ENCODE assay signal across 16 cellular contexts in genomic region chr1:228306275-228307217, GRCh38.
DNase-seq lines count a peak whose midpoint lies in the region; ATAC-seq and TF ChIP-seq lines count a peak whose summit lies in the region.
"Had no signal": no experiment of that assay in that cellular context is flagged by ENCODE, and none has a peak within 500 bp of the region (broad histone marks: within the 10 kb centered on the region; RNA-seq: fewer than 3 reads in every experiment).

No MANE protein-coding gene starts in this region.

- no peak for TF ChIP-seq CTCF in sigmoid colon (IDR thresholded peaks at IDR 0.05)

- peaks cover 15 to 17% of the 10 kb centered on the region in 2 donors for H3K9me3 Mint-ChIP-seq in stimulated activated naive B cell treated with anti-CD40 and anti-IgM and Interleukin-4, amounts not matched to agents 10 μg/mL and 1 μg/mL and 100 μg/mL, for 72 hours

- TF ChIP-seq POLR2A in sigmoid colon (IDR thresholded peaks at IDR 0.05), result no peak

- H3K27me3 ChIP-seq in sigmoid colon, result peaks cover 0 to 8% (median 0%) of the 10 kb centered on the region in 3 donors
- H3K27me3 ChIP-seq: hepatocyte had no signal

- H3K4me1 Mint-ChIP-seq in stimulated activated naive B cell treated with anti-CD40 and anti-IgM and Interleukin-4, amounts not matched to agents 10 μg/mL and 1 μg/mL and 100 μg/mL, for 72 hours, result no peaks in the 10 kb centered on the region
- H3K4me1 Mint-ChIP-seq: CD8-positive, alpha-beta memory T cell had no signal

- DNase-seq in activated effector memory CD4-positive, alpha-beta T cell treated with anti-CD3 and anti-CD28 coated beads, Interleukin-2, amount 50 U/mL, for 16 hours, result peak; percentile 54
- DNase-seq in activated effector memory CD4-positive, alpha-beta T cell treated with Interleukin-2 at 50 U/mL for 16 hours, result no peak
- peak; percentile 68 for DNase-seq in NCI-H2171 (lab: John Stamatoyannopoulos, UW)
- DNase-seq in left ventricle myocardium superior, result peak; percentile 20
- DNase-seq in sigmoid colon, result peak; percentile 61
- no peak for DNase-seq in NCI-H446 treated with DMSO at 0.1 percent for 48 hours (lab: John Stamatoyannopoulos, UW)
- no peak for DNase-seq in stimulated activated naive B cell treated with anti-CD40 and anti-IgM and Interleukin-4, amounts not matched to agents 10 μg/mL and 1 μg/mL and 100 μg/mL, for 72 hours
- DNase-seq in ecto neural progenitor cell (ENCODE audit: low spot score), result no peak
- DNase-seq: activated CD4-positive, alpha-beta T cell treated with anti-CD3 and anti-CD28 coated beads for 4 hours; central memory CD4-positive, alpha-beta T cell had no signal

- H3K4me1 ChIP-seq in sigmoid colon, result no peaks in the 10 kb centered on the region

- H3K27ac Mint-ChIP-seq in stimulated activated naive B cell treated with anti-CD40 and anti-IgM and Interleukin-4, amounts not matched to agents 10 μg/mL and 1 μg/mL and 100 μg/mL, for 72 hours, result no peak overlapping the region
- H3K27ac Mint-ChIP-seq: CD8-positive, alpha-beta memory T cell; IgD-negative memory B cell; progenitor cell of endocrine pancreas had no signal

- no peak for TF ChIP-seq EP300 in sigmoid colon (IDR thresholded peaks at IDR 0.05)

- H3K4me3 Mint-ChIP-seq in stimulated activated naive B cell treated with anti-CD40 and anti-IgM and Interleukin-4, amounts not matched to agents 10 μg/mL and 1 μg/mL and 100 μg/mL, for 72 hours, result no peak overlapping the region
- H3K4me3 Mint-ChIP-seq: CD8-positive, alpha-beta memory T cell; IgD-negative memory B cell had no signal

- H3K27me3 Mint-ChIP-seq in stimulated activated naive B cell treated with anti-CD40 and anti-IgM and Interleukin-4, amounts not matched to agents 10 μg/mL and 1 μg/mL and 100 μg/mL, for 72 hours, result no peaks in the 10 kb centered on the region
- H3K27me3 Mint-ChIP-seq: CD8-positive, alpha-beta memory T cell; IgD-negative memory B cell; progenitor cell of endocrine pancreas had no signal

- H3K27ac ChIP-seq in sigmoid colon, result no peak overlapping the region
- H3K27ac ChIP-seq: hepatocyte, SK-N-MC had no signal

- peaks cover 0 to 20% (median 10%) of the 10 kb centered on the region in 4 donors for H3K9me3 ChIP-seq in sigmoid colon

- peak; percentile 5 for ATAC-seq in left ventricle myocardium superior
- no peak for ATAC-seq in stimulated activated naive B cell treated with anti-CD40 and anti-IgM and Interleukin-4, amounts not matched to agents 10 μg/mL and 1 μg/mL and 100 μg/mL, for 72 hours (replicated peaks)
- ATAC-seq: left colon had no signal

- 82 to 83% methylated on average over 35 of the region's 35 CpGs for WGBS in sigmoid colon, 2 donors

- peaks cover 16 to 28% of the 10 kb centered on the region in 2 donors for H3K36me3 Mint-ChIP-seq in stimulated activated naive B cell treated with anti-CD40 and anti-IgM and Interleukin-4, amounts not matched to agents 10 μg/mL and 1 μg/mL and 100 μg/mL, for 72 hours

- intact Hi-C loops in left ventricle myocardium superior (cut with micrococcal nuclease) (no loop called here), sigmoid colon (cut with DNase I) (no loop called here)

- no peak overlapping the region for H3K4me3 ChIP-seq in sigmoid colon
- H3K4me3 ChIP-seq: hepatocyte, SK-N-MC had no signal

- no peaks in the 10 kb centered on the region for H3K36me3 ChIP-seq in sigmoid colon

Comparison
In these comparisons a context has a peak if more than half of its experiments do, and no peak if none do; other contexts are left out.
1. DNase-seq: peak in activated effector memory CD4-positive, alpha-beta T cell treated with anti-CD3 and anti-CD28 coated beads, Interleukin-2, amount 50 U/mL, for 16 hours (single experiment), NCI-H2171 (single experiment), left ventricle myocardium superior (single experiment) and sigmoid colon (single experiment); none in activated effector memory CD4-positive, alpha-beta T cell treated with Interleukin-2 at 50 U/mL for 16 hours (single experiment), NCI-H446 treated with DMSO at 0.1 percent for 48 hours (single experiment), stimulated activated naive B cell treated with anti-CD40 and anti-IgM and Interleukin-4, amounts not matched to agents 10 μg/mL and 1 μg/mL and 100 μg/mL, for 72 hours (single experiment) and ecto neural progenitor cell (single experiment).